Comparison of ENCODE assay signal across 22 cellular contexts in the genomic region with DNA sequence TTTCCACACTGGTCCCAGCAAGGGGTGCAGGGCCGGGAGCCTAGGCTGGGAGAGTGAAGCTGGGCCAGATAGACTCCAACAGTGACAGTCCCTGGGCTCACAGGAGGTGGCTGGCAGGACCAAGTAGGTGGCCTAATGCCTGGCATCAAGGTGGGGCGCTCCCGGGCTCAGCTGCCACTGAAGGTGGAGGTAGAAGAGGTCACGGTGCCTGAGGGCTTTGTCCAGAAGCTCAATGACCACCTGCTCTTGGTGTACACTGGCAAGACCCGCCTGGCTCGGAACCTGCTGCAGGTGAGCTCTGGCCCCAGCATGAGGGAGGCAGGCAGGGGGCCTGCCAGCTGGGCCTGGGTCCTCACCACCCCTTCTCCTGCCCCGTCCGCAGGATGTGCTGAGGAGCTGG. TPM values are rescaled to one million over a fixed set of nuclear protein-coding genes. Genes with fewer than 3 reads are reported as not detected.
DNase-seq lines count a peak whose midpoint lies in the region; ATAC-seq, FAIRE-seq and TF ChIP-seq lines count a peak whose summit lies in the region.
"Had no signal": no experiment of that assay in that cellular context is flagged by ENCODE, and none has a peak within 500 bp of the region (broad histone marks: within the 10 kb centered on the region; RNA-seq: fewer than 3 reads in every experiment).

No MANE protein-coding gene starts in this region.

- H3K23ac ChIP-seq in IMR-90 (ENCODE audit: low read depth, low read length): 0 out of 2 replicates have a peak overlapping the region, but pooled peaks have one; percentile 15

- TF ChIP-seq POLR2A in IMR-90 (IDR thresholded peaks at IDR 0.05; ENCODE audit: low read depth, low read length) (no peak), GM12878 (IDR thresholded peaks at IDR 0.05; ENCODE audit: low read depth, low read length) (no peak)

- H2AFZ ChIP-seq in IMR-90 (replicated peaks; ENCODE audit: low read length, poor library complexity): peak overlapping the region; percentile 55
- no peak overlapping the region for H2AFZ ChIP-seq in GM12878 (ENCODE audit: control insufficient read depth, low read depth, low read length)
- H2AFZ ChIP-seq: GM23248 had no signal

- no TSS peak for BruUV-seq in IMR-90 (replicated peaks; lab: Mats Ljungman, UMichigan)
- no TSS peak for BruUV-seq in GM12878 (replicated peaks; lab: Mats Ljungman, UMichigan)

- H3K36me3 ChIP-seq in IMR-90 (ENCODE audit: control insufficient read depth, insufficient read depth, low read length) (peaks cover 49% of the 10 kb centered on the region), GM12878 (ENCODE audit: control insufficient read depth in 2 of 2, insufficient read depth in 2 of 2, low read length in 1 of 2) (peaks cover 13 to 24% of the 10 kb centered on the region in 2 experiments)

- no peak overlapping the region for H3K4me3 Mint-ChIP-seq in activated CD8-positive, alpha-beta memory T cell treated with anti-CD3 and anti-CD28 coated beads, Interleukin-2, amount 10 ng/mL, durations not matched to agents 7 days and 5 days
- no peak overlapping the region for H3K4me3 Mint-ChIP-seq in progenitor cell of endocrine pancreas (ENCODE audit: low read depth)
- H3K4me3 Mint-ChIP-seq: memory B cell, neural crest cell had no signal

- DNase-seq in activated CD8-positive, alpha-beta memory T cell treated with anti-CD3 and anti-CD28 coated beads, Interleukin-2, amount 10 ng/mL, durations not matched to agents 7 days and 5 days: no peak
- DNase-seq in activated CD8-positive, alpha-beta memory T cell treated with anti-CD3 and anti-CD28 coated beads, Interleukin-2, amount 50 U/mL, for 48 hours: no peak
- DNase-seq in IMR-90 (no peak), GM12878 (ENCODE audit: low read depth, low spot score) (no peak), progenitor cell of endocrine pancreas (ENCODE audit: low spot score, unreplicated experiment) (no peak), NCI-H1694 (lab: John Stamatoyannopoulos, UW) (no peak), NCI-H1048 (lab: John Stamatoyannopoulos, UW) (no peak)
- DNase-seq: ACHN; DMS53; effector CD8-positive, alpha-beta T cell; GM23248; head of caudate nucleus; Karpas-422; NCI-H1105 treated with DMSO at 0.1 percent for 48 hours; NCI-H748 treated with DMSO at 0.1 percent for 48 hours; retina; stomach had no signal

- H3K4me2 ChIP-seq in IMR-90 (ENCODE audit: low read depth, low read length) (no peak overlapping the region), GM12878 (ENCODE audit: control insufficient read depth, insufficient read depth) (no peak overlapping the region)

- intact Hi-C loops in IMR-90 (cut with micrococcal nuclease): loop anchor here (5.0 kb wide), 1 partner anchor 81 kb away; no protein-coding TSS in a partner anchor
- intact Hi-C loops in GM12878 (cut with micrococcal nuclease; ENCODE audit: unreplicated experiment): no loop called here

- H3K9ac ChIP-seq in IMR-90 (ENCODE audit: low read depth, low read length): no peak overlapping the region
- no peak overlapping the region for H3K9ac ChIP-seq in GM12878 (ENCODE audit: control insufficient read depth, insufficient read depth, low read length)
- H3K9ac ChIP-seq: GM23248 had no signal

- H3K18ac ChIP-seq in IMR-90 (ENCODE audit: low read depth, low read length): no peak overlapping the region

- peaks cover 15% of the 10 kb centered on the region for H3K4me1 ChIP-seq in IMR-90 (ENCODE audit: control insufficient read depth, insufficient read depth, low read length)
- peaks cover 27% of the 10 kb centered on the region for H3K4me1 ChIP-seq in GM12878 (ENCODE audit: control insufficient read depth, insufficient read depth, low read length)

- no peak overlapping the region for H3K27ac ChIP-seq in IMR-90 (ENCODE audit: insufficient read depth, low read length)
- H3K27ac ChIP-seq in GM12878 (ENCODE audit: control insufficient read depth, insufficient read depth): peak overlapping the region; percentile 84
- H3K27ac ChIP-seq: GM23248 had no signal

- no peak overlapping the region for H3K56ac ChIP-seq in IMR-90 (ENCODE audit: extremely low read depth, insufficient read depth, low read length)

- H3K9me1 ChIP-seq in IMR-90 (ENCODE audit: insufficient read depth, low read length): peaks cover 20% of the 10 kb centered on the region

- CTCF ChIA-PET in activated CD8-positive, alpha-beta memory T cell treated with anti-CD3 and anti-CD28 coated beads, Interleukin-2, amount 10 ng/mL, durations not matched to agents 7 days and 5 days (lab: Charles Lee): interaction anchor here (0.8 to 2.1 kb wide), 5 partner anchors 9 to 105 kb away, joined by 4 to 6 read pairs (median 5); no protein-coding TSS in a partner anchor
- CTCF ChIA-PET in IMR-90 (lab: Yijun Ruan, JAX): no interaction called here
- CTCF ChIA-PET in GM12878 (lab: Yijun Ruan, JAX): interaction anchor here (0.7 to 1.4 kb wide), 5 partner anchors 45 to 84 kb away, joined by 3 to 4 read pairs (median 3); no protein-coding TSS in a partner anchor

- 100% methylated on average over 2 of the region's 8 CpGs; no CpG with 5 or more reads in 1 of the 2 experiments for WGBS in IMR-90 (ENCODE audit: extremely low coverage in 2 of 2, insufficient read length in 1 of 2), 2 experiments
- 100% methylated on average over 8 of the region's 8 CpGs for WGBS in GM12878 (ENCODE audit: insufficient coverage, insufficient replicate concordance, low lambda C conversion rate, missing lambda C conversion rate)

- H3K4me1 Mint-ChIP-seq in activated CD8-positive, alpha-beta memory T cell treated with anti-CD3 and anti-CD28 coated beads, Interleukin-2, amount 10 ng/mL, durations not matched to agents 7 days and 5 days: peaks cover 33% of the 10 kb centered on the region
- no peaks in the 10 kb centered on the region for H3K4me1 Mint-ChIP-seq in progenitor cell of endocrine pancreas (ENCODE audit: low read depth)
- H3K4me1 Mint-ChIP-seq: neural crest cell had no signal

- dilution Hi-C loops in IMR-90 (cut with HindIII; ENCODE audit: low sequenced_read_pairs, unreplicated experiment): no loop called here

- TF ChIP-seq EP300 in GM12878 (IDR thresholded peaks at IDR 0.05; ENCODE audit: borderline replicate concordance in 1 of 2, control insufficient read depth in 1 of 2, low read depth in 2 of 2, low read length in 2 of 2): no peak

- no peaks in the 10 kb centered on the region for H4K20me1 ChIP-seq in IMR-90 (ENCODE audit: insufficient read depth, low read length)
- no peaks in the 10 kb centered on the region for H4K20me1 ChIP-seq in GM12878 (ENCODE audit: control insufficient read depth, insufficient read depth)

- no peak overlapping the region for H2BK5ac ChIP-seq in IMR-90 (ENCODE audit: low read depth, low read length, poor library complexity, severe bottlenecking)

- TF ChIP-seq CTCF in IMR-90 (conservative IDR thresholded peaks at IDR 0.05; ENCODE audit: low read depth, low read length) (no peak), GM12878 (IDR thresholded peaks at IDR 0.05 in 2 of 3, conservative IDR thresholded peaks at IDR 0.05 in 1 of 3; ENCODE audit: control insufficient read depth in 2 of 3, extremely low read depth in 1 of 3, insufficient read depth in 1 of 3, low read depth in 3 of 3, low read length in 3 of 3) (no peak), progenitor cell of endocrine pancreas (IDR thresholded peaks at IDR 0.05; ENCODE audit: unreplicated experiment) (no peak)

- H3K27me3 ChIP-seq in IMR-90 (ENCODE audit: control insufficient read depth, insufficient read depth, low read length): no peaks in the 10 kb centered on the region
- H3K27me3 ChIP-seq in GM12878 (replicated peaks in 1 of 2; ENCODE audit: control insufficient read depth in 2 of 2, insufficient read depth in 2 of 2, low read length in 1 of 2): no peaks in the 10 kb centered on the region
- H3K27me3 ChIP-seq: stomach had no signal

- H3K36me3 Mint-ChIP-seq in activated CD8-positive, alpha-beta memory T cell treated with anti-CD3 and anti-CD28 coated beads, Interleukin-2, amount 10 ng/mL, durations not matched to agents 7 days and 5 days: peaks cover 3% of the 10 kb centered on the region
- peaks cover 1% of the 10 kb centered on the region for H3K36me3 Mint-ChIP-seq in progenitor cell of endocrine pancreas (ENCODE audit: insufficient read depth)

- H3K79me2 ChIP-seq in GM12878 (ENCODE audit: control insufficient read depth, insufficient read depth, low read length): no peaks in the 10 kb centered on the region

- no peak overlapping the region for H2BK20ac ChIP-seq in IMR-90 (ENCODE audit: low read depth, low read length)

- no peak overlapping the region for H2AK5ac ChIP-seq in IMR-90 (ENCODE audit: low read depth, low read length)

- no peak overlapping the region; the same call in 2 of the 3 replicates for H2BK15ac ChIP-seq in IMR-90 (ENCODE audit: low read depth, low read length)

- TF ChIP-seq RAD21 in IMR-90 (IDR thresholded peaks at IDR 0.05; ENCODE audit: low read length): no peak
- TF ChIP-seq RAD21 in GM12878 (IDR thresholded peaks at IDR 0.05; ENCODE audit: insufficient read depth, low read depth, low read length): no peak

- H3K4me3 ChIP-seq in IMR-90 (ENCODE audit: insufficient read depth, low read depth, low read length): no peak overlapping the region
- no peak overlapping the region for H3K4me3 ChIP-seq in GM12878
- H3K4me3 ChIP-seq: GM23248, stomach had no signal

- peak overlapping the region; percentile 15 for H2AK9ac ChIP-seq in IMR-90 (replicated peaks; ENCODE audit: low read depth, low read length, poor library complexity)

- H3K27me3 Mint-ChIP-seq in activated CD8-positive, alpha-beta memory T cell treated with anti-CD3 and anti-CD28 coated beads, Interleukin-2, amount 10 ng/mL, durations not matched to agents 7 days and 5 days: no peaks in the 10 kb centered on the region
- no peaks in the 10 kb centered on the region for H3K27me3 Mint-ChIP-seq in progenitor cell of endocrine pancreas
- H3K27me3 Mint-ChIP-seq: memory B cell had no signal

- POLR2A ChIA-PET in IMR-90 (lab: Charles Lee; ENCODE audit: unreplicated experiment): no interaction called here
- POLR2A ChIA-PET in GM12878 (lab: Charles Lee): interaction anchor here (1.2 to 2.6 kb wide), 4 partner anchors 41 to 327 kb away, joined by 3 to 16 read pairs (median 10); partner anchors contain the start of gene ST3GAL2

- H4K91ac ChIP-seq in IMR-90 (ENCODE audit: insufficient read depth, low read depth, low read length): no peak overlapping the region

- in situ Hi-C loops in IMR-90 (cut with MboI; ENCODE audit: low sequenced_read_pairs): no loop called here
- in situ Hi-C loops in GM12878 (cut with MboI): no loop called here

- no peak overlapping the region for H4K8ac ChIP-seq in IMR-90 (ENCODE audit: low read depth in 2 of 2, low read length in 2 of 2)

- FAIRE-seq in GM12878 (lab: Jason Lieb, UNC): no peak
- FAIRE-seq: islet of Langerhans had no signal

- peak overlapping the region; percentile 29; the same call in 1 of the 2 replicates for H2BK120ac ChIP-seq in IMR-90 (ENCODE audit: low read depth, low read length)

- no peak for ATAC-seq in activated CD8-positive, alpha-beta memory T cell treated with anti-CD3 and anti-CD28 coated beads, Interleukin-2, amount 10 ng/mL, durations not matched to agents 7 days and 5 days
- no peak for ATAC-seq in IMR-90 (ENCODE audit: low read depth)
- ATAC-seq in GM12878: no peak
- ATAC-seq in HG03108 (IDR thresholded peaks at IDR 0.05; ENCODE audit: unreplicated experiment): no peak
- ATAC-seq: Panc1 had no signal

- RAD21 ChIA-PET in GM12878 (lab: Charles Lee; ENCODE audit: unreplicated experiment): interaction anchor here (1.0 to 3.2 kb wide), 6 partner anchors 17 to 113 kb away, joined by 3 to 19 read pairs (median 4); no protein-coding TSS in a partner anchor

- SMC1A ChIA-PET in GM12878 (lab: Charles Lee; ENCODE audit: uncharacterized antibody, unreplicated experiment): interaction anchor here (0.7 to 3.3 kb wide), 10 partner anchors 8 to 98 kb away, joined by 3 to 11 read pairs (median 4); partner anchors contain the start of genes COG4 and ST3GAL2

- H3K27ac Mint-ChIP-seq in activated CD8-positive, alpha-beta memory T cell treated with anti-CD3 and anti-CD28 coated beads, Interleukin-2, amount 10 ng/mL, durations not matched to agents 7 days and 5 days: peak overlapping the region; percentile 94
- peak overlapping the region; percentile 20 for H3K27ac Mint-ChIP-seq in progenitor cell of endocrine pancreas
- H3K27ac Mint-ChIP-seq: memory B cell had no signal

- H3K9me3 ChIP-seq in IMR-90 (ENCODE audit: control insufficient read depth, insufficient read depth, low read length) (no peaks in the 10 kb centered on the region), GM12878 (replicated peaks; ENCODE audit: control insufficient read depth, insufficient read depth, low read length) (no peaks in the 10 kb centered on the region)
- H3K9me3 ChIP-seq: stomach had no signal

- no peak overlapping the region for H4K5ac ChIP-seq in IMR-90 (ENCODE audit: low read depth, low read length)

- no peaks in the 10 kb centered on the region for H3K9me3 Mint-ChIP-seq in activated CD8-positive, alpha-beta memory T cell treated with anti-CD3 and anti-CD28 coated beads, Interleukin-2, amount 10 ng/mL, durations not matched to agents 7 days and 5 days (ENCODE audit: low read depth)
- no peaks in the 10 kb centered on the region for H3K9me3 Mint-ChIP-seq in progenitor cell of endocrine pancreas (ENCODE audit: low read depth)
- H3K9me3 Mint-ChIP-seq: memory B cell, neural crest cell had no signal

- peaks cover 0 to 4% of the 10 kb centered on the region in 2 experiments; a peak in 1 of 4 replicates for H3K79me1 ChIP-seq in IMR-90 (ENCODE audit: low read depth in 1 of 2, low read length in 2 of 2)

- no peak overlapping the region for H3K14ac ChIP-seq in IMR-90 (replicated peaks; ENCODE audit: low read depth, low read length)

- H3K4ac ChIP-seq in IMR-90 (ENCODE audit: low read depth, low read length): peak overlapping the region; percentile 24

RNA-seq across cellular contexts. Expression of gene FCSK, which starts 23.8 kb away (rescaled TPM):
- 10 to 100 TPM; 17.8 to 20.9 TPM for total RNA-seq in activated CD8-positive, alpha-beta memory T cell treated with anti-CD3 and anti-CD28 coated beads, Interleukin-2, amount 10 ng/mL, durations not matched to agents 7 days and 5 days
- 5.3 and 6.1 TPM in 2 replicates for total RNA-seq in IMR-90 (2012; rRNA removed)
- 7.2 and 8.3 TPM in 2 replicates for polyA plus RNA-seq in IMR-90 (2012; rRNA removed)
- polyA plus RNA-seq in IMR-90 (2012; cell fraction: cytosol; rRNA removed): 2.9 and 5.1 TPM in 2 replicates
- polyA plus RNA-seq in IMR-90 (2012; cell fraction: nucleus; rRNA removed; ENCODE audit: low replicate concordance): 37.1 and 78.4 TPM in 2 replicates
- 54.6 and 60.5 TPM in 2 replicates for total RNA-seq in GM12878 (2013; cell fraction: nucleolus; rRNA removed)
- 12.9 and 13.5 TPM in 2 replicates for total RNA-seq in GM12878 (2014; rRNA removed)
- 5.0 and 5.4 TPM in 2 replicates for total RNA-seq in GM12878 (2014; rRNA removed; fragmentation: Illumina TruSeq; extraction: Trizol)
- total RNA-seq in GM12878 (2021): 17.6 and 18.7 TPM in 2 replicates
- polyA plus RNA-seq in GM12878 (2011; ENCODE audit: low read depth): 6.8 TPM
- polyA plus RNA-seq in GM12878 (2011; rRNA removed): 5.1 and 9.5 TPM in 2 replicates
- 9.9 and 11.6 TPM in 2 replicates for polyA plus RNA-seq in GM12878 (2011; cell fraction: cytosol; rRNA removed)
- 60.0 and 67.4 TPM in 2 replicates for polyA plus RNA-seq in GM12878 (2011; cell fraction: nucleus; rRNA removed)
- polyA plus RNA-seq in GM12878 (2012): 8.0 and 8.3 TPM in 2 replicates
- 2.8 and 6.2 TPM in 2 replicates for polyA plus RNA-seq in GM12878 (2014; fragmentation: Illumina TruSeq; extraction: Trizol)
- polyA plus RNA-seq in GM12878 (2014; fragmentation: Nextera tagmentation; extraction: Ambion mirVana): 1 to 10 TPM in 1 of 2 experiments, under 1 TPM in 1; 0.60 to 1.5 TPM
- 13.6 and 15.7 TPM in 2 replicates for polyA plus RNA-seq in GM12878 (2014; rRNA removed)
- 1 to 10 TPM; 5.8 to 8.5 TPM for polyA plus RNA-seq in GM12878 (2016; fragmentation: Nextera tagmentation; extraction: Ambion mirVana)
- 5.4 and 12.7 TPM in 2 replicates for polyA minus RNA-seq in GM12878 (2011; rRNA and poly(A)+ RNA removed)
- 4.7 and 6.3 TPM in 2 replicates for polyA minus RNA-seq in GM12878 (2011; cell fraction: cytosol; rRNA and poly(A)+ RNA removed)
- polyA minus RNA-seq in GM12878 (2011; cell fraction: nucleus; rRNA and poly(A)+ RNA removed): 12.7 and 17.6 TPM in 2 replicates
- 18.8 and 21.1 TPM in 2 replicates for total RNA-seq in progenitor cell of endocrine pancreas

RNA-seq across cellular contexts. Expression of gene ST3GAL2, which starts 39.3 kb away (rescaled TPM):
- total RNA-seq in activated CD8-positive, alpha-beta memory T cell treated with anti-CD3 and anti-CD28 coated beads, Interleukin-2, amount 10 ng/mL, durations not matched to agents 7 days and 5 days: 10 to 100 TPM; 23.6 to 34.2 TPM
- total RNA-seq in IMR-90 (2012; rRNA removed): 16.4 and 17.4 TPM in 2 replicates
- 17.7 and 18.3 TPM in 2 replicates for polyA plus RNA-seq in IMR-90 (2012; rRNA removed)
- 13.0 and 21.7 TPM in 2 replicates for polyA plus RNA-seq in IMR-90 (2012; cell fraction: cytosol; rRNA removed)
- 13.5 and 18.2 TPM in 2 replicates for polyA plus RNA-seq in IMR-90 (2012; cell fraction: nucleus; rRNA removed; ENCODE audit: low replicate concordance)
- total RNA-seq in GM12878 (2013; cell fraction: nucleolus; rRNA removed): 143 and 167 TPM in 2 replicates
- total RNA-seq in GM12878 (2014; rRNA removed): 40.2 and 43.7 TPM in 2 replicates
- total RNA-seq in GM12878 (2014; rRNA removed; fragmentation: Illumina TruSeq; extraction: Trizol): 22.7 and 28.4 TPM in 2 replicates
- 61.7 and 66.7 TPM in 2 replicates for total RNA-seq in GM12878 (2021)
- 8.7 TPM for polyA plus RNA-seq in GM12878 (2011; ENCODE audit: low read depth)
- 20.7 and 29.7 TPM in 2 replicates for polyA plus RNA-seq in GM12878 (2011; rRNA removed)
- 35.3 and 44.9 TPM in 2 replicates for polyA plus RNA-seq in GM12878 (2011; cell fraction: cytosol; rRNA removed)
- 23.2 and 29.6 TPM in 2 replicates for polyA plus RNA-seq in GM12878 (2011; cell fraction: nucleus; rRNA removed)
- 35.0 and 38.4 TPM in 2 replicates for polyA plus RNA-seq in GM12878 (2012)
- 4.9 and 15.5 TPM in 2 replicates for polyA plus RNA-seq in GM12878 (2014; fragmentation: Illumina TruSeq; extraction: Trizol)
- polyA plus RNA-seq in GM12878 (2014; fragmentation: Nextera tagmentation; extraction: Ambion mirVana): 1 to 10 TPM in 1 of 2 experiments, under 1 TPM in 1; 0.95 to 1.4 TPM
- 39.5 and 49.8 TPM in 2 replicates for polyA plus RNA-seq in GM12878 (2014; rRNA removed)
- 10 to 100 TPM; 10.5 to 23.4 TPM for polyA plus RNA-seq in GM12878 (2016; fragmentation: Nextera tagmentation; extraction: Ambion mirVana)
- polyA minus RNA-seq in GM12878 (2011; rRNA and poly(A)+ RNA removed): 68.2 and 127 TPM in 2 replicates
- polyA minus RNA-seq in GM12878 (2011; cell fraction: cytosol; rRNA and poly(A)+ RNA removed): 39.0 and 49.5 TPM in 2 replicates
- 38.8 and 58.4 TPM in 2 replicates for polyA minus RNA-seq in GM12878 (2011; cell fraction: nucleus; rRNA and poly(A)+ RNA removed)
- 29.2 and 37.8 TPM in 2 replicates for total RNA-seq in progenitor cell of endocrine pancreas

RNA-seq across cellular contexts. Expression of gene COG4, which starts 45.2 kb away (rescaled TPM):
- 10 to 100 TPM; 67.3 to 72.5 TPM for total RNA-seq in activated CD8-positive, alpha-beta memory T cell treated with anti-CD3 and anti-CD28 coated beads, Interleukin-2, amount 10 ng/mL, durations not matched to agents 7 days and 5 days
- total RNA-seq in IMR-90 (2012; rRNA removed) (85.0 and 96.1 TPM in 2 replicates), GM12878 (2014; rRNA removed) (32.0 and 33.9 TPM in 2 replicates), GM12878 (2014; rRNA removed; fragmentation: Illumina TruSeq; extraction: Trizol) (26.2 and 26.6 TPM in 2 replicates), GM12878 (2021) (39.0 and 51.5 TPM in 2 replicates), progenitor cell of endocrine pancreas (75.9 and 76.0 TPM in 2 replicates)
- polyA plus RNA-seq in IMR-90 (2012; rRNA removed) (47.5 and 49.7 TPM in 2 replicates), GM12878 (2011; rRNA removed) (31.8 and 35.3 TPM in 2 replicates), GM12878 (2014; fragmentation: Illumina TruSeq; extraction: Trizol) (22.3 and 25.0 TPM in 2 replicates), GM12878 (2014; fragmentation: Nextera tagmentation; extraction: Ambion mirVana) (1 to 10 TPM; 7.0 to 8.9 TPM), GM12878 (2014; rRNA removed) (32.0 and 32.2 TPM in 2 replicates), GM12878 (2016; fragmentation: Nextera tagmentation; extraction: Ambion mirVana) (10 to 100 TPM; 56.4 to 57.7 TPM)
- 71.3 and 112 TPM in 2 replicates for polyA plus RNA-seq in IMR-90 (2012; cell fraction: cytosol; rRNA removed)
- polyA plus RNA-seq in IMR-90 (2012; cell fraction: nucleus; rRNA removed; ENCODE audit: low replicate concordance): 77.5 and 117 TPM in 2 replicates
- 66.9 and 75.2 TPM in 2 replicates for total RNA-seq in GM12878 (2013; cell fraction: nucleolus; rRNA removed)
- polyA plus RNA-seq in GM12878 (2011; ENCODE audit: low read depth): 21.7 TPM
- polyA plus RNA-seq in GM12878 (2011; cell fraction: cytosol; rRNA removed): 27.8 and 44.8 TPM in 2 replicates
- polyA plus RNA-seq in GM12878 (2011; cell fraction: nucleus; rRNA removed): 188 and 196 TPM in 2 replicates
- 34.4 and 39.6 TPM in 2 replicates for polyA plus RNA-seq in GM12878 (2012)
- 33.4 and 37.3 TPM in 2 replicates for polyA minus RNA-seq in GM12878 (2011; rRNA and poly(A)+ RNA removed)
- 11.4 and 12.2 TPM in 2 replicates for polyA minus RNA-seq in GM12878 (2011; cell fraction: cytosol; rRNA and poly(A)+ RNA removed)
- polyA minus RNA-seq in GM12878 (2011; cell fraction: nucleus; rRNA and poly(A)+ RNA removed): 15.8 and 18.8 TPM in 2 replicates

RNA-seq across cellular contexts. Expression of gene SF3B3, which starts 45.4 kb away (rescaled TPM):
- total RNA-seq in activated CD8-positive, alpha-beta memory T cell treated with anti-CD3 and anti-CD28 coated beads, Interleukin-2, amount 10 ng/mL, durations not matched to agents 7 days and 5 days: 100 to 1,000 TPM; 407 to 541 TPM
- total RNA-seq in IMR-90 (2012; rRNA removed): 97.9 and 112 TPM in 2 replicates
- polyA plus RNA-seq in IMR-90 (2012; rRNA removed): 123 and 134 TPM in 2 replicates
- polyA plus RNA-seq in IMR-90 (2012; cell fraction: cytosol; rRNA removed): 57.4 and 93.9 TPM in 2 replicates
- 86.5 and 136 TPM in 2 replicates for polyA plus RNA-seq in IMR-90 (2012; cell fraction: nucleus; rRNA removed; ENCODE audit: low replicate concordance)
- total RNA-seq in GM12878 (2013; cell fraction: nucleolus; rRNA removed): 407 and 417 TPM in 2 replicates
- 200 and 224 TPM in 2 replicates for total RNA-seq in GM12878 (2014; rRNA removed)
- total RNA-seq in GM12878 (2014; rRNA removed; fragmentation: Illumina TruSeq; extraction: Trizol): 172 and 195 TPM in 2 replicates
- total RNA-seq in GM12878 (2021): 416 and 453 TPM in 2 replicates
- 99.3 TPM for polyA plus RNA-seq in GM12878 (2011; ENCODE audit: low read depth)
- polyA plus RNA-seq in GM12878 (2011; rRNA removed): 102 and 184 TPM in 2 replicates
- polyA plus RNA-seq in GM12878 (2011; cell fraction: cytosol; rRNA removed): 202 and 266 TPM in 2 replicates
- 229 and 324 TPM in 2 replicates for polyA plus RNA-seq in GM12878 (2011; cell fraction: nucleus; rRNA removed)
- polyA plus RNA-seq in GM12878 (2012): 132 and 162 TPM in 2 replicates
- polyA plus RNA-seq in GM12878 (2014; fragmentation: Illumina TruSeq; extraction: Trizol): 349 and 362 TPM in 2 replicates
- 100 to 1,000 TPM; 151 to 206 TPM for polyA plus RNA-seq in GM12878 (2014; fragmentation: Nextera tagmentation; extraction: Ambion mirVana)
- 134 and 139 TPM in 2 replicates for polyA plus RNA-seq in GM12878 (2014; rRNA removed)
- 100 to 1,000 TPM; 431 to 432 TPM for polyA plus RNA-seq in GM12878 (2016; fragmentation: Nextera tagmentation; extraction: Ambion mirVana)
- 255 and 285 TPM in 2 replicates for polyA minus RNA-seq in GM12878 (2011; rRNA and poly(A)+ RNA removed)
- 86.7 and 146 TPM in 2 replicates for polyA minus RNA-seq in GM12878 (2011; cell fraction: cytosol; rRNA and poly(A)+ RNA removed)
- 82.1 and 153 TPM in 2 replicates for polyA minus RNA-seq in GM12878 (2011; cell fraction: nucleus; rRNA and poly(A)+ RNA removed)
- 379 and 387 TPM in 2 replicates for total RNA-seq in progenitor cell of endocrine pancreas
